ENCODE assay signal across 9 cellular contexts in the genomic region with DNA sequence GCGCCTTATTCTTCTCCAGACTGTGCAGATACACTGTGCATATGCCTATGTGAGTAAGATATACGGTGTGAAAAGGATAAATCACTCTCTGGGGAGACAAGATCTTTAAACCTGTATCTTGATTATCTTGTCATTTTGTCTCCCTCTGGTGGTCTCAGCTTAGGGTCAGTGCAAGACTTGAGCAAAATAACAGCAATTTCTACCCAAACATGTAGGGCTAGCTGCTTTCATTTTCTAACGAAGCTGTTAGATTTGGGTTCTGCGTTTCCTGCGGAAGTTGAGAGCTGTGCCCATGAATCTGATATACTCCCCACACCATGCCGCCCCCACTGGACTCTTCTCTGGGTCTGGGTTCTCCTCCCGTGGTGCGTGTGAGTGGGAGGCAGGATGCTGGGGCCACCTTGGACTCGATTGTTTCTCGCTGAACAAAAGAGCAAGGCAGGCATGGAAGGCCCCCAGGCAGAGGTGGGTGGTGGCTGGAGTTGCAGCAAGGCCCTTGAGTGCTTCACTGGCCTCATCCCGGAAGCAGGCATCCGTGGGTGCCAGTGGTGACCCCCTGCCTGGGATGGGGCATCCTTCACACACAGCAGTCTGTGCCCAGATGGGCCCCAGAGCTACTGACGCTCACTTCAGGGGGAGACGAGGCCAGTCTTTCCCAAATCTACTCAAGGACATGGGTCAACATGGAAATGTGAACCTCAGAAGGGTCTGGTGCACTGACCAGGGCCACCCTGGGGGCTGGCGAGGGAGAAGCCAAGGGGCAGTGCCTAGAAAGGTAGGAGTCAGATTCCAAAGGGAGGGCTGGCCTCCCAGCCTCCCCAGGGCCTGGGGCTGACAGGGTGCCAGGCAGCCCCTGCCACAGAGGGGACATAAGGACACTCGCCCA.
DNase-seq lines count a peak whose midpoint lies in the region; ATAC-seq, FAIRE-seq and TF ChIP-seq lines count a peak whose summit lies in the region.
"Had no signal": no experiment of that assay in that cellular context is flagged by ENCODE, and none has a peak within 500 bp of the region (broad histone marks: within the 10 kb centered on the region; RNA-seq: fewer than 3 reads in every experiment).

No MANE protein-coding gene starts in this region.

- DNase-seq in GDM1 (lab: John Stamatoyannopoulos, UW) (peak; percentile 30), NCI-H526 treated with DMSO at 0.1 percent for 48 hours (lab: John Stamatoyannopoulos, UW) (peak; percentile 12), GM12878 (ENCODE audit: low read depth, low spot score) (no peak), neural progenitor cell (ENCODE audit: low spot score) (peak; percentile 46), suprapubic skin (ENCODE audit: low spot score in 2 of 2) (no peak), GM03348 (ENCODE audit: low spot score) (no peak), HPDE6-E6E7 (ENCODE audit: extremely low spot score) (no peak)

- RAD21 ChIA-PET in GM12878 (lab: Charles Lee; ENCODE audit: unreplicated experiment) = no interaction called here

- H3F3A ChIP-seq in neural progenitor cell (ENCODE audit: low read depth) = no peaks in the 10 kb centered on the region

- TF ChIP-seq POLR2A in GM12878 (IDR thresholded peaks at IDR 0.05; ENCODE audit: low read depth, low read length) (no peak), suprapubic skin (IDR thresholded peaks at IDR 0.05) (no peak)

- intact Hi-C loops in GM12878 (cut with micrococcal nuclease; ENCODE audit: unreplicated experiment) = no loop called here

- no peaks in the 10 kb centered on the region for H3K27me3 ChIP-seq in GM12878 (replicated peaks in 1 of 2; ENCODE audit: control insufficient read depth in 2 of 2, insufficient read depth in 2 of 2, low read length in 1 of 2)
- H3K27me3 ChIP-seq in neural progenitor cell = no peaks in the 10 kb centered on the region
- H3K27me3 ChIP-seq in suprapubic skin = peaks cover 2% of the 10 kb centered on the region

- POLR2A ChIA-PET in GM12878 (lab: Charles Lee) = no interaction called here

- no peak overlapping the region for H3K9ac ChIP-seq in GM12878 (ENCODE audit: control insufficient read depth, insufficient read depth, low read length)
- no peak overlapping the region for H3K9ac ChIP-seq in neural progenitor cell
- H3K9ac ChIP-seq: KMS-11 had no signal

- H3K27ac ChIP-seq in GM12878 (ENCODE audit: control insufficient read depth, insufficient read depth) (no peak overlapping the region), neural progenitor cell (no peak overlapping the region), suprapubic skin (no peak overlapping the region)
- H3K27ac ChIP-seq: KMS-11 had no signal

- H4K20me1 ChIP-seq in GM12878 (ENCODE audit: control insufficient read depth, insufficient read depth) = no peaks in the 10 kb centered on the region
- peaks cover 7% of the 10 kb centered on the region for H4K20me1 ChIP-seq in neural progenitor cell (ENCODE audit: low read depth)

- H3K36me3 ChIP-seq in GM12878 (ENCODE audit: control insufficient read depth in 2 of 2, insufficient read depth in 2 of 2, low read length in 1 of 2) = no peaks in the 10 kb centered on the region
- peaks cover under 1% of the 10 kb centered on the region for H3K36me3 ChIP-seq in neural progenitor cell
- H3K36me3 ChIP-seq in suprapubic skin = no peaks in the 10 kb centered on the region

- BruUV-seq in GM12878 (replicated peaks; lab: Mats Ljungman, UMichigan) = no TSS peak

- H3K4me3 ChIP-seq in GM12878 (no peak overlapping the region), neural progenitor cell (no peak overlapping the region), suprapubic skin (no peak overlapping the region)

- H2AFZ ChIP-seq in GM12878 (ENCODE audit: control insufficient read depth, low read depth, low read length) (peak overlapping the region; percentile 9; the same call in 1 of the 2 replicates), neural progenitor cell (replicated peaks) (no peak overlapping the region)

- H3K79me2 ChIP-seq in GM12878 (ENCODE audit: control insufficient read depth, insufficient read depth, low read length) (no peaks in the 10 kb centered on the region), neural progenitor cell (ENCODE audit: low read depth) (no peaks in the 10 kb centered on the region)

- H3K36me3 Mint-ChIP-seq in neural progenitor cell = peaks cover 15% of the 10 kb centered on the region

- no peaks in the 10 kb centered on the region for H3K9me3 ChIP-seq in GM12878 (replicated peaks; ENCODE audit: control insufficient read depth, insufficient read depth, low read length)
- no peaks in the 10 kb centered on the region for H3K9me3 ChIP-seq in neural progenitor cell (ENCODE audit: low read depth)
- H3K9me3 ChIP-seq in suprapubic skin = no peaks in the 10 kb centered on the region

- 30% methylated on average over 16 of the region's 16 CpGs for WGBS in GM12878 (ENCODE audit: insufficient coverage, insufficient replicate concordance, low lambda C conversion rate, missing lambda C conversion rate)
- 84% methylated on average over 7 of the region's 16 CpGs for WGBS in suprapubic skin

- peaks cover 6% of the 10 kb centered on the region for H3K4me1 Mint-ChIP-seq in neural progenitor cell

- CTCF ChIA-PET in GM12878 (lab: Yijun Ruan, JAX) = interaction anchor here (0.7 to 2.0 kb wide), 11 partner anchors 8 to 651 kb away, joined by 3 to 6 read pairs (median 3); no protein-coding TSS in a partner anchor

- H3K27ac Mint-ChIP-seq in neural progenitor cell = no peak overlapping the region

- SMC1A ChIA-PET in GM12878 (lab: Charles Lee; ENCODE audit: uncharacterized antibody, unreplicated experiment) = interaction anchor here (0.7 kb wide), 1 partner anchor 53 kb away, joined by 3 read pairs; no protein-coding TSS in a partner anchor

- peaks cover 3% of the 10 kb centered on the region for H3K9me3 Mint-ChIP-seq in neural progenitor cell

- H3K27me3 Mint-ChIP-seq in neural progenitor cell (ENCODE audit: insufficient read depth, low read depth) = peaks cover 7% of the 10 kb centered on the region

- ATAC-seq in GM12878 = peak; percentile 30
- ATAC-seq in GM18520 (IDR thresholded peaks at IDR 0.05; ENCODE audit: unreplicated experiment) = no peak

- no peak for FAIRE-seq in GM12878 (lab: Jason Lieb, UNC)

- peak overlapping the region; percentile 20; the same call in 1 of the 2 replicates for H3K4me2 ChIP-seq in GM12878 (ENCODE audit: control insufficient read depth, insufficient read depth)
- H3K4me2 ChIP-seq in neural progenitor cell = no peak overlapping the region
- H3K4me2 ChIP-seq: KMS-11 had no signal

- H3K4me3 Mint-ChIP-seq in neural progenitor cell = no peak overlapping the region

- TF ChIP-seq RAD21 in GM12878 (IDR thresholded peaks at IDR 0.05; ENCODE audit: insufficient read depth, low read depth, low read length) = no peak

- no peaks in the 10 kb centered on the region for H3K4me1 ChIP-seq in GM12878 (ENCODE audit: control insufficient read depth, insufficient read depth, low read length)
- H3K4me1 ChIP-seq in neural progenitor cell = no peaks in the 10 kb centered on the region
- H3K4me1 ChIP-seq in suprapubic skin = no peaks in the 10 kb centered on the region

- in situ Hi-C loops in GM12878 (cut with MboI) = no loop called here

- TF ChIP-seq EP300 in GM12878 (IDR thresholded peaks at IDR 0.05; ENCODE audit: borderline replicate concordance in 1 of 2, control insufficient read depth in 1 of 2, low read depth in 2 of 2, low read length in 2 of 2) (no peak), suprapubic skin (IDR thresholded peaks at IDR 0.05) (no peak)

- 0 out of 6 replicates have a peak, but pooled peaks of 1 of the 3 experiments have one; percentile 12 for TF ChIP-seq CTCF in GM12878 (IDR thresholded peaks at IDR 0.05 in 2 of 3, conservative IDR thresholded peaks at IDR 0.05 in 1 of 3; ENCODE audit: control insufficient read depth in 2 of 3, extremely low read depth in 1 of 3, insufficient read depth in 1 of 3, low read depth in 3 of 3, low read length in 3 of 3)
- TF ChIP-seq CTCF in neural progenitor cell (IDR thresholded peaks at IDR 0.05) = peak; percentile 58
- no peak for TF ChIP-seq CTCF in suprapubic skin (IDR thresholded peaks at IDR 0.05)

TF ChIP-seq in GM12878, 131 proteins besides CTCF, POLR2A, EP300 and RAD21 (continues in another document):
- TF ChIP-seq BHLHE40 (IDR thresholded peaks at IDR 0.05; ENCODE audit: borderline replicate concordance in 1 of 2, low read depth in 2 of 2, low read length in 1 of 2) = no peak
- TF ChIP-seq SPI1 (IDR thresholded peaks at IDR 0.05; ENCODE audit: borderline replicate concordance, insufficient read depth, low read depth, low read length) = no peak
- no peak for TF ChIP-seq TCF7 (IDR thresholded peaks at IDR 0.05; ENCODE audit: borderline replicate concordance)
- TF ChIP-seq, protein P1, sequence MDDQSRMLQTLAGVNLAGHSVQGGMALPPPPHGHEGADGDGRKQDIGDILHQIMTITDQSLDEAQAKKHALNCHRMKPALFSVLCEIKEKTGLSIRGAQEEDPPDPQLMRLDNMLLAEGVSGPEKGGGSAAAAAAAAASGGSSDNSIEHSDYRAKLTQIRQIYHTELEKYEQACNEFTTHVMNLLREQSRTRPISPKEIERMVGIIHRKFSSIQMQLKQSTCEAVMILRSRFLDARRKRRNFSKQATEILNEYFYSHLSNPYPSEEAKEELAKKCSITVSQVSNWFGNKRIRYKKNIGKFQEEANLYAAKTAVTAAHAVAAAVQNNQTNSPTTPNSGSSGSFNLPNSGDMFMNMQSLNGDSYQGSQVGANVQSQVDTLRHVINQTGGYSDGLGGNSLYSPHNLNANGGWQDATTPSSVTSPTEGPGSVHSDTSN (IDR thresholded peaks at IDR 0.05; ENCODE audit: insufficient replicate concordance, low read depth, low read length) = no peak
- TF ChIP-seq, protein P2, sequence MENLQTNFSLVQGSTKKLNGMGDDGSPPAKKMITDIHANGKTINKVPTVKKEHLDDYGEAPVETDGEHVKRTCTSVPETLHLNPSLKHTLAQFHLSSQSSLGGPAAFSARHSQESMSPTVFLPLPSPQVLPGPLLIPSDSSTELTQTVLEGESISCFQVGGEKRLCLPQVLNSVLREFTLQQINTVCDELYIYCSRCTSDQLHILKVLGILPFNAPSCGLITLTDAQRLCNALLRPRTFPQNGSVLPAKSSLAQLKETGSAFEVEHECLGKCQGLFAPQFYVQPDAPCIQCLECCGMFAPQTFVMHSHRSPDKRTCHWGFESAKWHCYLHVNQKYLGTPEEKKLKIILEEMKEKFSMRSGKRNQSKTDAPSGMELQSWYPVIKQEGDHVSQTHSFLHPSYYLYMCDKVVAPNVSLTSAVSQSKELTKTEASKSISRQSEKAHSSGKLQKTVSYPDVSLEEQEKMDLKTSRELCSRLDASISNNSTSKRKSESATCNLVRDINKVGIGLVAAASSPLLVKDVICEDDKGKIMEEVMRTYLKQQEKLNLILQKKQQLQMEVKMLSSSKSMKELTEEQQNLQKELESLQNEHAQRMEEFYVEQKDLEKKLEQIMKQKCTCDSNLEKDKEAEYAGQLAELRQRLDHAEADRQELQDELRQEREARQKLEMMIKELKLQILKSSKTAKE (IDR thresholded peaks at IDR 0.05; ENCODE audit: low read depth, poor library complexity, severe bottlenecking) = no peak
- TF ChIP-seq HDAC2 (IDR thresholded peaks at IDR 0.05) = no peak
- no peak for TF ChIP-seq HCFC1 (IDR thresholded peaks at IDR 0.05; ENCODE audit: low read length)
- TF ChIP-seq RCOR1 (conservative IDR thresholded peaks at IDR 0.05; ENCODE audit: low read depth, low read length) = no peak
- no peak for TF ChIP-seq SMAD1 (IDR thresholded peaks at IDR 0.05; ENCODE audit: low read depth, partially characterized antibody)

Comparison
In these comparisons a context has a peak if more than half of its experiments do, and no peak if none do; other contexts are left out.
1. DNase-seq: peak in GDM1 (single experiment), NCI-H526 treated with DMSO at 0.1 percent for 48 hours (single experiment) and neural progenitor cell (single experiment); none in GM12878 (single experiment), suprapubic skin (0 of 2), GM03348 (single experiment) and HPDE6-E6E7 (single experiment).